Comparison of ENCODE assay signal across 9 cellular contexts in genomic region chr5:73591102-73591695, GRCh38. TPM values are rescaled to one million over a fixed set of nuclear protein-coding genes. Genes with fewer than 3 reads are reported as not detected.
DNase-seq lines count a peak whose midpoint lies in the region; ATAC-seq and TF ChIP-seq lines count a peak whose summit lies in the region.
"Had no signal": no experiment of that assay in that cellular context is flagged by ENCODE, and none has a peak within 500 bp of the region (broad histone marks: within the 10 kb centered on the region; RNA-seq: fewer than 3 reads in every experiment).

No MANE protein-coding gene starts in this region.

- no peak overlapping the region for H3K4me3 ChIP-seq in MG63
- H3K4me3 ChIP-seq in RWPE2 (ENCODE audit: severe bottlenecking): no peak overlapping the region
- H3K4me3 ChIP-seq in body of pancreas: no peak overlapping the region

- DNase-seq in COLO829 (ENCODE audit: low spot score) (peak; percentile 40), GM19240 (ENCODE audit: insufficient read length, low spot score) (peak; percentile 31), MG63 (peak; percentile 17), RWPE2 (ENCODE audit: low spot score) (no peak), body of pancreas (peak; percentile 45 to 83 (median 64)), iPS-NIHi11 (ENCODE audit: low spot score) (peak; percentile 65)
- DNase-seq in stimulated activated CD4-positive, alpha-beta T cell treated with anti-CD3 and anti-CD28 coated beads, Interleukin-15, amount 100 ng/mL, for 48 hours (ENCODE audit: low read depth in 2 of 2): peak; percentile 2 to 39

- H3K9me3 ChIP-seq in MG63 (no peaks in the 10 kb centered on the region), RWPE2 (ENCODE audit: severe bottlenecking) (no peaks in the 10 kb centered on the region), body of pancreas (no peaks in the 10 kb centered on the region)

- ATAC-seq in RWPE2 (ENCODE audit: low read depth) (peak; percentile 65), body of pancreas (peak; percentile 84), HG03025 (IDR thresholded peaks at IDR 0.05; ENCODE audit: low FRiP score, unreplicated experiment) (no peak)

- H3K36me3 ChIP-seq in MG63 (no peaks in the 10 kb centered on the region), RWPE2 (ENCODE audit: low read depth) (no peaks in the 10 kb centered on the region), body of pancreas (replicated peaks in 1 of 2; ENCODE audit: insufficient read depth in 1 of 2, low read depth in 2 of 2) (no peaks in the 10 kb centered on the region)

- no peak for TF ChIP-seq POLR2A in body of pancreas (IDR thresholded peaks at IDR 0.05)

- H3K4me1 ChIP-seq in RWPE2 (ENCODE audit: insufficient read depth, poor library complexity, severe bottlenecking) (peaks cover 19% of the 10 kb centered on the region), body of pancreas (peaks cover 6% of the 10 kb centered on the region)

- H3K27ac ChIP-seq in RWPE2 (ENCODE audit: poor library complexity, severe bottlenecking) (peak overlapping the region; percentile 66), body of pancreas (no peak overlapping the region)

- TF ChIP-seq CTCF in RWPE2 (IDR thresholded peaks at IDR 0.05; ENCODE audit: poor library complexity, severe bottlenecking): peak; percentile 97
- TF ChIP-seq CTCF in body of pancreas (IDR thresholded peaks at IDR 0.05): peak; percentile 75 to 96 (median 89)

- intact Hi-C loops in body of pancreas (cut with DNase I): loop anchor here (5.0 kb wide), 1 partner anchor 201 kb away; no protein-coding TSS in a partner anchor

- no peaks in the 10 kb centered on the region for H3K27me3 ChIP-seq in MG63
- no peaks in the 10 kb centered on the region for H3K27me3 ChIP-seq in RWPE2 (ENCODE audit: insufficient read depth, poor library complexity, severe bottlenecking)
- no peaks in the 10 kb centered on the region for H3K27me3 ChIP-seq in body of pancreas

- WGBS in body of pancreas, 2 donors: 51 to 53% methylated on average over 4 of the region's 4 CpGs

RNA-seq across cellular contexts. Expression of gene UTP15, which starts 25.7 kb away (rescaled TPM):
- total RNA-seq in MG63 (2014; rRNA removed; shearing (Covaris generic); ENCODE audit: low replicate concordance): 13.1 and 21.2 TPM in 2 replicates
- 10 to 100 TPM in 1 of 2 donors, 1 to 10 TPM in 1; 4.2 to 27.4 TPM for total RNA-seq in body of pancreas

RNA-seq across cellular contexts. Expression of gene ANKRA2, which starts 25.8 kb away (rescaled TPM):
- total RNA-seq in MG63 (2014; rRNA removed; shearing (Covaris generic); ENCODE audit: low replicate concordance): 9.4 and 22.2 TPM in 2 replicates
- total RNA-seq in body of pancreas: 10 to 100 TPM in 1 of 2 donors, 1 to 10 TPM in 1; 5.9 to 12.7 TPM

RNA-seq across cellular contexts. Expression of gene ARHGEF28, which starts 34.8 kb away (rescaled TPM):
- total RNA-seq in MG63 (2014; rRNA removed; shearing (Covaris generic); ENCODE audit: low replicate concordance): 7.6 and 8.0 TPM in 2 replicates
- 10 to 100 TPM; 63.0 to 67.2 TPM for total RNA-seq in body of pancreas
- total RNA-seq: activated CD8-positive, alpha-beta memory T cell treated with anti-CD3 and anti-CD28 coated beads for 36 hours had no signal
